In the genomic region with DNA sequence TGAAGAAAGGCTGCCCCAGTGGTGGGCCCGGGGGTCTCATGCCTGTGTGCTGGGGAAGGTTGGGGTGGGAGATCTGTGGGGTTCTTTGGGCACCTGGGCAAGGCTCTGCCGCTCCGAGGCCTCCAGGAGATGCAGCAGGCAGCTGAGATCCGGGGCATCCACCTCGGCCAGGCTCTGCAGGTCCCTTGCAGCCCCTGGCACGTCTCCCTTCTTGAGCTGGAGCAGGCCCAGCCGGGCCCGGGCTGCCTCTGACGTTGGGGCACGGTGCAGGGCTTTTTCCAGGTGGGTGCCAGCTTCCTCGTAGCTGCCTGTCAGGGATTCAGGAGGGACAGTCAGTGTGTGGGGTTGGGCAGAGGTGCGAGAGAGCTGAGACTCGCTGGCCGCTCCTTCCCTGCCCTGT, we compare ENCODE assay signal across 17 cellular contexts. TPM values are rescaled to one million over a fixed set of nuclear protein-coding genes. Genes with fewer than 3 reads are reported as not detected.
DNase-seq lines count a peak whose midpoint lies in the region; ATAC-seq, FAIRE-seq and TF ChIP-seq lines count a peak whose summit lies in the region.
"Had no signal": no experiment of that assay in that cellular context is flagged by ENCODE, and none has a peak within 500 bp of the region (broad histone marks: within the 10 kb centered on the region; RNA-seq: fewer than 3 reads in every experiment).

No MANE protein-coding gene starts in this region.

- ATAC-seq in activated T-cell treated with anti-CD3 and anti-CD28 coated beads, Interleukin-2, amount 50 U/mL, for 72 hours (replicated peaks in 1 of 2): no peak
- ATAC-seq in IMR-90 (ENCODE audit: low read depth): no peak
- ATAC-seq: activated T-cell treated with anti-CD3 and anti-CD28 coated beads, Interleukin-2, amount 50 U/mL, for 4 hours had no signal

- no peak overlapping the region for H3K27ac Mint-ChIP-seq in activated T-cell treated with anti-CD3 and anti-CD28 coated beads, Interleukin-2, amount 50 U/mL, for 24 hours
- H3K27ac Mint-ChIP-seq in activated T-cell treated with anti-CD3 and anti-CD28 coated beads, Interleukin-2, amount 50 U/mL, for 72 hours: no peak overlapping the region
- H3K27ac Mint-ChIP-seq: stimulated activated naive CD8-positive, alpha-beta T cell treated with anti-CD3 and anti-CD28 coated beads, Interleukin-15, Interleukin-2, amounts not matched to agents 100 ng/mL and 50 ng/mL, for 24 hours had no signal

- no peak overlapping the region for H4K91ac ChIP-seq in IMR-90 (ENCODE audit: insufficient read depth, low read depth, low read length)

- dilution Hi-C loops in IMR-90 (cut with HindIII; ENCODE audit: low sequenced_read_pairs, unreplicated experiment): no loop called here

- CTCF ChIA-PET in IMR-90 (lab: Yijun Ruan, JAX): no interaction called here

- H2BK5ac ChIP-seq in IMR-90 (ENCODE audit: low read depth, low read length, poor library complexity, severe bottlenecking): no peak overlapping the region

- TF ChIP-seq POLR2A in IMR-90 (IDR thresholded peaks at IDR 0.05; ENCODE audit: low read depth, low read length) (no peak), sigmoid colon (IDR thresholded peaks at IDR 0.05) (no peak)

- TF ChIP-seq EP300 in sigmoid colon (IDR thresholded peaks at IDR 0.05): no peak

- no peaks in the 10 kb centered on the region; a peak in 1 of 4 replicates for H3K79me1 ChIP-seq in IMR-90 (ENCODE audit: low read depth in 1 of 2, low read length in 2 of 2)

- no peak overlapping the region for H3K18ac ChIP-seq in IMR-90 (ENCODE audit: low read depth, low read length)

- H3K4ac ChIP-seq in IMR-90 (ENCODE audit: low read depth, low read length): no peak overlapping the region

- no peak for TF ChIP-seq CTCF in IMR-90 (conservative IDR thresholded peaks at IDR 0.05; ENCODE audit: low read depth, low read length)
- no peak for TF ChIP-seq CTCF in kidney (IDR thresholded peaks at IDR 0.05; ENCODE audit: borderline replicate concordance, extremely low read depth, insufficient read depth)
- no peak for TF ChIP-seq CTCF in sigmoid colon (IDR thresholded peaks at IDR 0.05)

- H2BK15ac ChIP-seq in IMR-90 (ENCODE audit: low read depth, low read length): no peak overlapping the region

- intact Hi-C loops in IMR-90 (cut with micrococcal nuclease) (no loop called here), kidney (cut with DNase I) (no loop called here), sigmoid colon (cut with DNase I) (loop anchor here (10.0 kb wide), 4 partner anchors 89 to 1261 kb away; partner anchors contain the start of genes C1orf174, PANK4, PEX10 and TNFRSF14)

- H2BK120ac ChIP-seq in IMR-90 (ENCODE audit: low read depth, low read length): no peak overlapping the region

- no peak overlapping the region for H3K4me2 ChIP-seq in IMR-90 (ENCODE audit: low read depth, low read length)

- H3K4me1 Mint-ChIP-seq in activated T-cell treated with anti-CD3 and anti-CD28 coated beads, Interleukin-2, amount 50 U/mL, for 24 hours (ENCODE audit: low read depth): peaks cover 11% of the 10 kb centered on the region
- peaks cover 9% of the 10 kb centered on the region for H3K4me1 Mint-ChIP-seq in activated T-cell treated with anti-CD3 and anti-CD28 coated beads, Interleukin-2, amount 50 U/mL, for 72 hours (ENCODE audit: low read depth)

- H4K5ac ChIP-seq in IMR-90 (ENCODE audit: low read depth, low read length): no peak overlapping the region

- no peak overlapping the region for H4K8ac ChIP-seq in IMR-90 (ENCODE audit: low read depth in 2 of 2, low read length in 2 of 2)

- no peaks in the 10 kb centered on the region for H4K20me1 ChIP-seq in IMR-90 (ENCODE audit: insufficient read depth, low read length)

- H3K36me3 ChIP-seq in IMR-90 (ENCODE audit: control insufficient read depth, insufficient read depth, low read length) (no peaks in the 10 kb centered on the region), kidney (ENCODE audit: control insufficient read depth in 1 of 2, insufficient read depth in 2 of 2, low read length in 2 of 2) (no peaks in the 10 kb centered on the region), sigmoid colon (no peaks in the 10 kb centered on the region)
- H3K36me3 ChIP-seq: BLaER1 treated with 17β-estradiol and CSF1 and Interleukin-3, amounts not matched to agents 10 nM and 100 nM; neutrophil had no signal

- H3K27me3 ChIP-seq in IMR-90 (ENCODE audit: control insufficient read depth, insufficient read depth, low read length) (no peaks in the 10 kb centered on the region), sigmoid colon (no peaks in the 10 kb centered on the region)

- FAIRE-seq in kidney (lab: Jason Lieb, UNC): no peak
- FAIRE-seq: A549, D721Med, keratinocyte had no signal

- WGBS in IMR-90 (ENCODE audit: extremely low coverage in 2 of 2, insufficient read length in 1 of 2), 2 experiments: no CpG with 5 or more reads among the region's 14 CpGs
- WGBS in sigmoid colon, 2 donors: 77 to 88% methylated on average over 14 of the region's 14 CpGs

- no peaks in the 10 kb centered on the region for H3K9me1 ChIP-seq in IMR-90 (ENCODE audit: insufficient read depth, low read length)

- H3K23ac ChIP-seq in IMR-90 (ENCODE audit: low read depth, low read length): no peak overlapping the region

- H3K4me3 ChIP-seq in IMR-90 (ENCODE audit: insufficient read depth, low read depth, low read length) (no peak overlapping the region), kidney (ENCODE audit: low read length in 2 of 2) (no peak overlapping the region), sigmoid colon (no peak overlapping the region)

- peaks cover 12% of the 10 kb centered on the region for H3K9me3 Mint-ChIP-seq in activated T-cell treated with anti-CD3 and anti-CD28 coated beads, Interleukin-2, amount 50 U/mL, for 24 hours
- peaks cover 3 to 12% of the 10 kb centered on the region in 2 donors for H3K9me3 Mint-ChIP-seq in activated T-cell treated with anti-CD3 and anti-CD28 coated beads, Interleukin-2, amount 50 U/mL, for 72 hours

- peaks cover 3% of the 10 kb centered on the region for H3K36me3 Mint-ChIP-seq in activated T-cell treated with anti-CD3 and anti-CD28 coated beads, Interleukin-2, amount 50 U/mL, for 24 hours (ENCODE audit: low read depth)
- peaks cover 5 to 9% of the 10 kb centered on the region in 2 donors for H3K36me3 Mint-ChIP-seq in activated T-cell treated with anti-CD3 and anti-CD28 coated beads, Interleukin-2, amount 50 U/mL, for 72 hours (ENCODE audit: insufficient read depth in 2 of 2)

- in situ Hi-C loops in IMR-90 (cut with MboI; ENCODE audit: low sequenced_read_pairs): no loop called here

- no peak for TF ChIP-seq RAD21 in IMR-90 (IDR thresholded peaks at IDR 0.05; ENCODE audit: low read length)

- POLR2A ChIA-PET in IMR-90 (lab: Charles Lee; ENCODE audit: unreplicated experiment): no interaction called here

- no peak overlapping the region for H3K9ac ChIP-seq in IMR-90 (ENCODE audit: low read depth, low read length)
- H3K9ac ChIP-seq in kidney (ENCODE audit: low read length in 2 of 2): no peak overlapping the region
- H3K9ac ChIP-seq: BLaER1 treated with 17β-estradiol and CSF1 and Interleukin-3, amounts not matched to agents 10 nM and 100 nM had no signal

- no peak overlapping the region for H2AK5ac ChIP-seq in IMR-90 (ENCODE audit: low read depth, low read length)

- H3K9me3 ChIP-seq in IMR-90 (ENCODE audit: control insufficient read depth, insufficient read depth, low read length) (peaks cover 2% of the 10 kb centered on the region), kidney (ENCODE audit: control insufficient read depth in 1 of 2, low read length in 2 of 2) (peaks cover 0 to 8% of the 10 kb centered on the region in 2 donors), sigmoid colon (peaks cover 0 to 7% (median 6%) of the 10 kb centered on the region in 4 donors)
- H3K9me3 ChIP-seq: neutrophil had no signal

- peak overlapping the region; percentile 7 for H2AFZ ChIP-seq in IMR-90 (replicated peaks; ENCODE audit: low read length, poor library complexity)

- no peak overlapping the region for H3K14ac ChIP-seq in IMR-90 (replicated peaks; ENCODE audit: low read depth, low read length)

- no peaks in the 10 kb centered on the region for H3K27me3 Mint-ChIP-seq in activated T-cell treated with anti-CD3 and anti-CD28 coated beads, Interleukin-2, amount 50 U/mL, for 24 hours
- H3K27me3 Mint-ChIP-seq in activated T-cell treated with anti-CD3 and anti-CD28 coated beads, Interleukin-2, amount 50 U/mL, for 72 hours (ENCODE audit: low read depth): no peaks in the 10 kb centered on the region
- H3K27me3 Mint-ChIP-seq: stimulated activated naive CD8-positive, alpha-beta T cell treated with anti-CD3 and anti-CD28 coated beads, Interleukin-15, Interleukin-2, amounts not matched to agents 100 ng/mL and 50 ng/mL, for 24 hours had no signal

- no peak overlapping the region for H3K56ac ChIP-seq in IMR-90 (ENCODE audit: extremely low read depth, insufficient read depth, low read length)

- DNase-seq in activated T-cell treated with anti-CD3 and anti-CD28 coated beads, Interleukin-2, amount 50 U/mL, for 24 hours: peak; percentile 26
- no peak for DNase-seq in activated T-cell treated with anti-CD3 and anti-CD28 coated beads, Interleukin-2, amount 50 U/mL, for 72 hours
- DNase-seq in IMR-90 (no peak), kidney (peak; percentile 73), sigmoid colon (peak; percentile 58), AG20443 (ENCODE audit: low spot score) (no peak), ecto neural progenitor cell (ENCODE audit: low spot score) (no peak)
- no peak for DNase-seq in stimulated activated naive CD4-positive, alpha-beta T cell treated with Interleukin-2 at 50 U/mL for 16 hours (lab: John Stamatoyannopoulos, UW)
- DNase-seq: activated T-cell treated with anti-CD3 and anti-CD28 coated beads, Interleukin-2, amount 50 U/mL, for 4 hours; hippocampal formation; NCI-H1930 had no signal

- no peaks in the 10 kb centered on the region for H3K4me1 ChIP-seq in IMR-90 (ENCODE audit: control insufficient read depth, insufficient read depth, low read length)
- H3K4me1 ChIP-seq in kidney (ENCODE audit: control insufficient read depth in 1 of 2, insufficient read depth in 1 of 2, low read depth in 1 of 2, low read length in 2 of 2): peaks cover 0 to 12% of the 10 kb centered on the region in 2 donors
- peaks cover 0 to 26% (median 21%) of the 10 kb centered on the region in 4 donors for H3K4me1 ChIP-seq in sigmoid colon

- no peak overlapping the region for H2AK9ac ChIP-seq in IMR-90 (replicated peaks; ENCODE audit: low read depth, low read length, poor library complexity)

- H2BK20ac ChIP-seq in IMR-90 (ENCODE audit: low read depth, low read length): no peak overlapping the region

- no peak overlapping the region for H3K4me3 Mint-ChIP-seq in activated T-cell treated with anti-CD3 and anti-CD28 coated beads, Interleukin-2, amount 50 U/mL, for 24 hours
- no peak overlapping the region for H3K4me3 Mint-ChIP-seq in activated T-cell treated with anti-CD3 and anti-CD28 coated beads, Interleukin-2, amount 50 U/mL, for 72 hours

- no TSS peak for BruUV-seq in IMR-90 (replicated peaks; lab: Mats Ljungman, UMichigan)

- H3K27ac ChIP-seq in IMR-90 (ENCODE audit: insufficient read depth, low read length) (no peak overlapping the region), kidney (ENCODE audit: low read depth in 2 of 2, low read length in 2 of 2) (no peak overlapping the region), sigmoid colon (no peak overlapping the region)
- H3K27ac ChIP-seq: BLaER1 treated with 17β-estradiol and CSF1 and Interleukin-3, amounts not matched to agents 10 nM and 100 nM; neutrophil had no signal

RNA-seq across cellular contexts. Expression of gene MMEL1, which starts 11.4 kb away (rescaled TPM):
- 1 to 10 TPM; 1.5 to 1.9 TPM for total RNA-seq in activated T-cell treated with anti-CD3 and anti-CD28 coated beads, Interleukin-2, amount 50 U/mL, for 72 hours
- total RNA-seq in IMR-90 (2012; rRNA removed): under 0.01 TPM in 2 replicates
- polyA plus RNA-seq in IMR-90 (2012; rRNA removed): 0.12 and 0.20 TPM in 2 replicates
- 0.11 TPM in 1 of 2 replicates, not detected in the other for polyA plus RNA-seq in IMR-90 (2012; cell fraction: cytosol; rRNA removed)
- 0.47 and 0.96 TPM in 2 replicates for polyA plus RNA-seq in IMR-90 (2012; cell fraction: nucleus; rRNA removed; ENCODE audit: low replicate concordance)
- total RNA-seq in kidney: 4.0 TPM
- polyA plus RNA-seq in kidney (ENCODE audit: insufficient read depth, low read depth, low replicate concordance): 8.5 TPM
- 1 to 10 TPM in 2 of 4 donors, under 1 TPM in 1, not detected in 1; 0.66 to 3.4 (median 2.9) TPM for total RNA-seq in sigmoid colon
- 10 to 100 TPM in 2 of 3 donors, 1 to 10 TPM in 1; 5.0 to 37.2 (median 14.8) TPM for polyA plus RNA-seq in sigmoid colon
- polyA plus RNA-seq: A549, keratinocyte had no signal

RNA-seq across cellular contexts. Expression of gene PRXL2B, which starts 57.6 kb away (rescaled TPM):
- total RNA-seq in activated T-cell treated with anti-CD3 and anti-CD28 coated beads, Interleukin-2, amount 50 U/mL, for 72 hours: 10 to 100 TPM; 34.8 to 39.2 TPM
- total RNA-seq in IMR-90 (2012; rRNA removed) (8.1 and 10.9 TPM in 2 replicates), kidney (39.5 TPM), sigmoid colon (10 to 100 TPM in 3 of 4 donors, 1 to 10 TPM in 1; 8.6 to 18.2 (median 15.3) TPM)
- polyA plus RNA-seq in IMR-90 (2012; rRNA removed) (22.3 and 23.0 TPM in 2 replicates), kidney (ENCODE audit: insufficient read depth, low read depth, low replicate concordance) (25.6 TPM), sigmoid colon (10 to 100 TPM; 28.2 to 53.2 (median 42.1) TPM)
- 23.1 and 35.9 TPM in 2 replicates for polyA plus RNA-seq in IMR-90 (2012; cell fraction: cytosol; rRNA removed)
- 23.6 and 41.8 TPM in 2 replicates for polyA plus RNA-seq in IMR-90 (2012; cell fraction: nucleus; rRNA removed; ENCODE audit: low replicate concordance)

Comparison
In these comparisons a context has a peak if more than half of its experiments do, and no peak if none do; other contexts are left out.
1. DNase-seq: peak in activated T-cell treated with anti-CD3 and anti-CD28 coated beads, Interleukin-2, amount 50 U/mL, for 24 hours (single experiment), kidney (single experiment) and sigmoid colon (single experiment); none in activated T-cell treated with anti-CD3 and anti-CD28 coated beads, Interleukin-2, amount 50 U/mL, for 72 hours (0 of 2), IMR-90 (single experiment), stimulated activated naive CD4-positive, alpha-beta T cell treated with Interleukin-2 at 50 U/mL for 16 hours (single experiment), AG20443 (single experiment) and ecto neural progenitor cell (single experiment).